Comparison of ENCODE assay signal across 1 cellular context in the genomic region with DNA sequence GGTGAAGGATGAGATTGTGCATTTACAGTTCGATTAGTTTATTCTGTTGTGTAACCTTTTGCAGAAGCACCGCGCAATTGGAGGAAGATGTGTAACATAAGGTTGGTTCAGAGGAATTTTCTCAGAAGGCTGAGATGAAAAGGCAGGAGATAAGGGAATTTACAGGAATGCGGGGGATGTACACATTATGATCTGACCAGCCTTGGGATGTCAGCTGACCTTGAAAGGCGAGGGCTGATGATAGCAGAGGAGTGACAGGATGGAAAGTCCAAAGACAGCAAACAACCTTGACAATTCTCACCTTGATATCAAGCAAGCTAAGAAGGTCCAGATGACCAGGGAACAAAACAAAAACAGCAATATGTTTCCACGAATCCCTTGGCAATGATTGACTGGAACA.
TF ChIP-seq lines count a peak whose summit lies in the region.

No MANE protein-coding gene starts in this region.

TF ChIP-seq in K562, 482 proteins besides CTCF, POLR2A, EP300 and RAD21 (continued from another document and continues in another):
- TF ChIP-seq, protein P1, sequence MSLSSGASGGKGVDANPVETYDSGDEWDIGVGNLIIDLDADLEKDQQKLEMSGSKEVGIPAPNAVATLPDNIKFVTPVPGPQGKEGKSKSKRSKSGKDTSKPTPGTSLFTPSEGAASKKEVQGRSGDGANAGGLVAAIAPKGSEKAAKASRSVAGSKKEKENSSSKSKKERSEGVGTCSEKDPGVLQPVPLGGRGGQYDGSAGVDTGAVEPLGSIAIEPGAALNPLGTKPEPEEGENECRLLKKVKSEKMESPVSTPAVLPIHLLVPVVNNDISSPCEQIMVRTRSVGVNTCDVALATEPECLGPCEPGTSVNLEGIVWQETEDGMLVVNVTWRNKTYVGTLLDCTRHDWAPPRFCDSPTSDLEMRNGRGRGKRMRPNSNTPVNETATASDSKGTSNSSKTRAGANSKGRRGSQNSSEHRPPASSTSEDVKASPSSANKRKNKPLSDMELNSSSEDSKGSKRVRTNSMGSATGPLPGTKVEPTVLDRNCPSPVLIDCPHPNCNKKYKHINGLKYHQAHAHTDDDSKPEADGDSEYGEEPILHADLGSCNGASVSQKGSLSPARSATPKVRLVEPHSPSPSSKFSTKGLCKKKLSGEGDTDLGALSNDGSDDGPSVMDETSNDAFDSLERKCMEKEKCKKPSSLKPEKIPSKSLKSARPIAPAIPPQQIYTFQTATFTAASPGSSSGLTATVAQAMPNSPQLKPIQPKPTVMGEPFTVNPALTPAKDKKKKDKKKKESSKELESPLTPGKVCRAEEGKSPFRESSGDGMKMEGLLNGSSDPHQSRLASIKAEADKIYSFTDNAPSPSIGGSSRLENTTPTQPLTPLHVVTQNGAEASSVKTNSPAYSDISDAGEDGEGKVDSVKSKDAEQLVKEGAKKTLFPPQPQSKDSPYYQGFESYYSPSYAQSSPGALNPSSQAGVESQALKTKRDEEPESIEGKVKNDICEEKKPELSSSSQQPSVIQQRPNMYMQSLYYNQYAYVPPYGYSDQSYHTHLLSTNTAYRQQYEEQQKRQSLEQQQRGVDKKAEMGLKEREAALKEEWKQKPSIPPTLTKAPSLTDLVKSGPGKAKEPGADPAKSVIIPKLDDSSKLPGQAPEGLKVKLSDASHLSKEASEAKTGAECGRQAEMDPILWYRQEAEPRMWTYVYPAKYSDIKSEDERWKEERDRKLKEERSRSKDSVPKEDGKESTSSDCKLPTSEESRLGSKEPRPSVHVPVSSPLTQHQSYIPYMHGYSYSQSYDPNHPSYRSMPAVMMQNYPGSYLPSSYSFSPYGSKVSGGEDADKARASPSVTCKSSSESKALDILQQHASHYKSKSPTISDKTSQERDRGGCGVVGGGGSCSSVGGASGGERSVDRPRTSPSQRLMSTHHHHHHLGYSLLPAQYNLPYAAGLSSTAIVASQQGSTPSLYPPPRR (CRISPR knock-in tag; IDR thresholded peaks at IDR 0.05; ENCODE audit: borderline replicate concordance), result no peak
- TF ChIP-seq, protein P2, sequence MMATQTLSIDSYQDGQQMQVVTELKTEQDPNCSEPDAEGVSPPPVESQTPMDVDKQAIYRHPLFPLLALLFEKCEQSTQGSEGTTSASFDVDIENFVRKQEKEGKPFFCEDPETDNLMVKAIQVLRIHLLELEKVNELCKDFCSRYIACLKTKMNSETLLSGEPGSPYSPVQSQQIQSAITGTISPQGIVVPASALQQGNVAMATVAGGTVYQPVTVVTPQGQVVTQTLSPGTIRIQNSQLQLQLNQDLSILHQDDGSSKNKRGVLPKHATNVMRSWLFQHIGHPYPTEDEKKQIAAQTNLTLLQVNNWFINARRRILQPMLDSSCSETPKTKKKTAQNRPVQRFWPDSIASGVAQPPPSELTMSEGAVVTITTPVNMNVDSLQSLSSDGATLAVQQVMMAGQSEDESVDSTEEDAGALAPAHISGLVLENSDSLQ (IDR thresholded peaks at IDR 0.05), result peak; percentile 55
- TF ChIP-seq TCFL5 (CRISPR knock-in tag; conservative IDR thresholded peaks at IDR 0.05) (no peak), NR3C1 (CRISPR knock-in tag; IDR thresholded peaks at IDR 0.05) (no peak), MAFK (IDR thresholded peaks at IDR 0.05; ENCODE audit: low read length) (no peak), ZEB2 (IDR thresholded peaks at IDR 0.05) (peak; percentile 56; the same call in 1 of the 2 replicates), ZNF436 (CRISPR knock-in tag; IDR thresholded peaks at IDR 0.05) (no peak), ZBTB7A (IDR thresholded peaks at IDR 0.05; ENCODE audit: borderline replicate concordance, control insufficient read depth, low read depth, low read length) (no peak), PRMT5 (CRISPR knock-in tag; IDR thresholded peaks at IDR 0.05) (no peak), POLR2G (IDR thresholded peaks at IDR 0.05; ENCODE audit: low read depth, low read length) (no peak), OTX1 (CRISPR knock-in tag; IDR thresholded peaks at IDR 0.05) (no peak), EZH2 (IDR thresholded peaks at IDR 0.05; ENCODE audit: borderline replicate concordance, low read depth, low read length) (no peak), RCOR1 (IDR thresholded peaks at IDR 0.05; ENCODE audit: borderline replicate concordance in 1 of 2, low read depth in 2 of 2, low read length in 2 of 2) (peak in 1 of 2 experiments; percentile 49; a peak in 1 of 4 replicates), ZNF354B (CRISPR knock-in tag; IDR thresholded peaks at IDR 0.05) (no peak), ZNF444 (CRISPR knock-in tag; IDR thresholded peaks at IDR 0.05) (no peak), RFX7 (CRISPR knock-in tag; IDR thresholded peaks at IDR 0.05) (no peak), KLF16 (IDR thresholded peaks at IDR 0.05) (no peak), TEAD1 (CRISPR knock-in tag; IDR thresholded peaks at IDR 0.05) (peak in 1 of 2 experiments; percentile 42; a peak in 1 of 4 replicates), SMAD3 (CRISPR knock-in tag; conservative IDR thresholded peaks at IDR 0.05) (no peak), HDAC3 (IDR thresholded peaks at IDR 0.05; ENCODE audit: borderline replicate concordance, partially characterized antibody) (no peak), SP1 (CRISPR knock-in tag; IDR thresholded peaks at IDR 0.05) (no peak), SMAD1 (IDR thresholded peaks at IDR 0.05; ENCODE audit: low read depth, low read length, partially characterized antibody) (no peak), BMI1 (IDR thresholded peaks at IDR 0.05; ENCODE audit: low read length) (no peak), NUFIP1 (IDR thresholded peaks at IDR 0.05; ENCODE audit: partially characterized antibody) (no peak), MCM3 (IDR thresholded peaks at IDR 0.05) (no peak), RBM25 (IDR thresholded peaks at IDR 0.05; ENCODE audit: low read depth, low read length, severe bottlenecking) (no peak), ARNT (IDR thresholded peaks at IDR 0.05) (no peak), GABPA (tag; conservative IDR thresholded peaks at IDR 0.05; ENCODE audit: low read depth) (no peak), NR2F6 (CRISPR knock-in tag; IDR thresholded peaks at IDR 0.05) (no peak), BRF1 (IDR thresholded peaks at IDR 0.05; ENCODE audit: borderline replicate concordance, extremely low read depth, insufficient read length) (no peak)
- TF ChIP-seq, protein P3, sequence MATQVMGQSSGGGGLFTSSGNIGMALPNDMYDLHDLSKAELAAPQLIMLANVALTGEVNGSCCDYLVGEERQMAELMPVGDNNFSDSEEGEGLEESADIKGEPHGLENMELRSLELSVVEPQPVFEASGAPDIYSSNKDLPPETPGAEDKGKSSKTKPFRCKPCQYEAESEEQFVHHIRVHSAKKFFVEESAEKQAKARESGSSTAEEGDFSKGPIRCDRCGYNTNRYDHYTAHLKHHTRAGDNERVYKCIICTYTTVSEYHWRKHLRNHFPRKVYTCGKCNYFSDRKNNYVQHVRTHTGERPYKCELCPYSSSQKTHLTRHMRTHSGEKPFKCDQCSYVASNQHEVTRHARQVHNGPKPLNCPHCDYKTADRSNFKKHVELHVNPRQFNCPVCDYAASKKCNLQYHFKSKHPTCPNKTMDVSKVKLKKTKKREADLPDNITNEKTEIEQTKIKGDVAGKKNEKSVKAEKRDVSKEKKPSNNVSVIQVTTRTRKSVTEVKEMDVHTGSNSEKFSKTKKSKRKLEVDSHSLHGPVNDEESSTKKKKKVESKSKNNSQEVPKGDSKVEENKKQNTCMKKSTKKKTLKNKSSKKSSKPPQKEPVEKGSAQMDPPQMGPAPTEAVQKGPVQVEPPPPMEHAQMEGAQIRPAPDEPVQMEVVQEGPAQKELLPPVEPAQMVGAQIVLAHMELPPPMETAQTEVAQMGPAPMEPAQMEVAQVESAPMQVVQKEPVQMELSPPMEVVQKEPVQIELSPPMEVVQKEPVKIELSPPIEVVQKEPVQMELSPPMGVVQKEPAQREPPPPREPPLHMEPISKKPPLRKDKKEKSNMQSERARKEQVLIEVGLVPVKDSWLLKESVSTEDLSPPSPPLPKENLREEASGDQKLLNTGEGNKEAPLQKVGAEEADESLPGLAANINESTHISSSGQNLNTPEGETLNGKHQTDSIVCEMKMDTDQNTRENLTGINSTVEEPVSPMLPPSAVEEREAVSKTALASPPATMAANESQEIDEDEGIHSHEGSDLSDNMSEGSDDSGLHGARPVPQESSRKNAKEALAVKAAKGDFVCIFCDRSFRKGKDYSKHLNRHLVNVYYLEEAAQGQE (CRISPR knock-in tag; IDR thresholded peaks at IDR 0.05; ENCODE audit: low read depth), result no peak
- TF ChIP-seq, protein P4, sequence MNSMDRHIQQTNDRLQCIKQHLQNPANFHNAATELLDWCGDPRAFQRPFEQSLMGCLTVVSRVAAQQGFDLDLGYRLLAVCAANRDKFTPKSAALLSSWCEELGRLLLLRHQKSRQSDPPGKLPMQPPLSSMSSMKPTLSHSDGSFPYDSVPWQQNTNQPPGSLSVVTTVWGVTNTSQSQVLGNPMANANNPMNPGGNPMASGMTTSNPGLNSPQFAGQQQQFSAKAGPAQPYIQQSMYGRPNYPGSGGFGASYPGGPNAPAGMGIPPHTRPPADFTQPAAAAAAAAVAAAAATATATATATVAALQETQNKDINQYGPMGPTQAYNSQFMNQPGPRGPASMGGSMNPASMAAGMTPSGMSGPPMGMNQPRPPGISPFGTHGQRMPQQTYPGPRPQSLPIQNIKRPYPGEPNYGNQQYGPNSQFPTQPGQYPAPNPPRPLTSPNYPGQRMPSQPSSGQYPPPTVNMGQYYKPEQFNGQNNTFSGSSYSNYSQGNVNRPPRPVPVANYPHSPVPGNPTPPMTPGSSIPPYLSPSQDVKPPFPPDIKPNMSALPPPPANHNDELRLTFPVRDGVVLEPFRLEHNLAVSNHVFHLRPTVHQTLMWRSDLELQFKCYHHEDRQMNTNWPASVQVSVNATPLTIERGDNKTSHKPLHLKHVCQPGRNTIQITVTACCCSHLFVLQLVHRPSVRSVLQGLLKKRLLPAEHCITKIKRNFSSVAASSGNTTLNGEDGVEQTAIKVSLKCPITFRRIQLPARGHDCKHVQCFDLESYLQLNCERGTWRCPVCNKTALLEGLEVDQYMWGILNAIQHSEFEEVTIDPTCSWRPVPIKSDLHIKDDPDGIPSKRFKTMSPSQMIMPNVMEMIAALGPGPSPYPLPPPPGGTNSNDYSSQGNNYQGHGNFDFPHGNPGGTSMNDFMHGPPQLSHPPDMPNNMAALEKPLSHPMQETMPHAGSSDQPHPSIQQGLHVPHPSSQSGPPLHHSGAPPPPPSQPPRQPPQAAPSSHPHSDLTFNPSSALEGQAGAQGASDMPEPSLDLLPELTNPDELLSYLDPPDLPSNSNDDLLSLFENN (IDR thresholded peaks at IDR 0.05; ENCODE audit: low read depth in 2 of 2, low read length in 2 of 2), result no peak
- TF ChIP-seq, protein P5, sequence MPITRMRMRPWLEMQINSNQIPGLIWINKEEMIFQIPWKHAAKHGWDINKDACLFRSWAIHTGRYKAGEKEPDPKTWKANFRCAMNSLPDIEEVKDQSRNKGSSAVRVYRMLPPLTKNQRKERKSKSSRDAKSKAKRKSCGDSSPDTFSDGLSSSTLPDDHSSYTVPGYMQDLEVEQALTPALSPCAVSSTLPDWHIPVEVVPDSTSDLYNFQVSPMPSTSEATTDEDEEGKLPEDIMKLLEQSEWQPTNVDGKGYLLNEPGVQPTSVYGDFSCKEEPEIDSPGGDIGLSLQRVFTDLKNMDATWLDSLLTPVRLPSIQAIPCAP (CRISPR knock-in tag; IDR thresholded peaks at IDR 0.05; ENCODE audit: borderline replicate concordance), result no peak
